Comparison of ENCODE assay signal across 25 cellular contexts in the genomic region with DNA sequence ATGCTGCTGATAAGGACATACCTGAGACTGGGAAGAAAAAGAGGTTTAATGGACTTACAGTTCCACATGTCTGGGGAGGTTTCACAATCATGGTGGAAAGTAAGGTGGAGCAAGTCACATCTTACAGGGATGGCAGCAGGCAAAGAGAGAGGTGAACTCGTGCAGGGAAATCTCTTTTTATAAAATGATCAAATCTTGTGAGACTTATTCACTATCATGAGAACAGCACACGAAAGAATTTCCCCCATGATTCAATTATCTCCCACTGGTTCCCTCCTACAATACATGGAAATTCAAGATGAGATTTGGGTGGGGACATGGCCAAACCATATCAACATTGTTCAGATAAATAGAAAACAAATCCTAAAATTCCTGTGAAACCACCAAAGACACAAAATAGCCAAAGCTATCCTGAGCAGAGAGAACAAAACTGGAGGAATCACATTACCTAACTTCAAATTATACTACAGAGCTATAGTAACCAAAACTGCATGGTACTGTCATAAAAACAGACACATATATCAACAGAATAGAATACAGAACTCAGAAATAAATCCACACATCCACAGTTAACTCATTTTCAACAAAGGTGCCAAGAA.
"Had no signal": no experiment of that assay in that cellular context is flagged by ENCODE, and none has a peak within 500 bp of the region (broad histone marks: within the 10 kb centered on the region; RNA-seq: fewer than 3 reads in every experiment).

No MANE protein-coding gene starts in this region.

- H3K27me3 ChIP-seq: neutrophil, pancreas, spleen, suprapubic skin, testis, tibial artery, transverse colon, upper lobe of right lung, uterus had no signal

- H3K9me3 ChIP-seq: neutrophil, suprapubic skin, testis had no signal

- H3K4me1 ChIP-seq: psoas muscle, spleen, suprapubic skin, testis, tibial artery, transverse colon, upper lobe of right lung, uterus had no signal

- H3K36me3 ChIP-seq: neutrophil, pancreas, spleen, suprapubic skin, tibial artery, transverse colon, upper lobe of right lung, uterus had no signal

- DNase-seq: naive thymus-derived CD8-positive, alpha-beta T cell; nephron progenitor cell; nucleus accumbens; pancreas; psoas muscle; right cardiac atrium; spleen; stimulated activated CD4-positive, alpha-beta T cell treated with anti-CD3 and anti-CD28 coated beads, Interleukin-12 subunit alpha, Interleukin-12 subunit beta, amount 100 ng/mL, for 4 hours; stimulated activated CD4-positive, alpha-beta T cell treated with anti-CD3 and anti-CD28 coated beads, Interleukin-1b, Interleukin-23, amount 100 ng/mL, for 48 hours; stimulated activated CD4-positive, alpha-beta T cell treated with anti-CD3 and anti-CD28 coated beads, Interleukin-4, amount 100 ng/mL, for 1 hour; stimulated activated CD4-positive, alpha-beta T cell treated with anti-CD3 and anti-CD28 coated beads, Interleukin-4, amount 100 ng/mL, for 4 hours; stimulated activated CD8-positive, alpha-beta memory T cell treated with anti-CD3 and anti-CD28 coated beads, Interleukin-4, amount 100 ng/mL, for 48 hours; stimulated activated naive CD4-positive, alpha-beta T cell; stimulated activated naive CD8-positive, alpha-beta T cell treated with anti-CD3 and anti-CD28 coated beads, Interleukin-15, amount 100 ng/mL, for 72 hours; stimulated activated naive CD8-positive, alpha-beta T cell treated with anti-CD3 and anti-CD28 coated beads, Interleukin-15, Interleukin-2, amounts not matched to agents 100 U/mL and 50 U/mL, for 24 hours; substantia nigra; testis; tibial artery; transverse colon; upper lobe of right lung; uterus had no signal

- H3K4me3 ChIP-seq: pancreas, psoas muscle, skin epidermis, smooth muscle cell, spleen, suprapubic skin, testis, tibial artery, transverse colon, upper lobe of right lung, uterus had no signal

- H3K27ac ChIP-seq: neutrophil, pancreas, psoas muscle, skin epidermis, spleen, suprapubic skin, testis, tibial artery, transverse colon, upper lobe of right lung, uterus had no signal
